In genomic region chr3:78022232-78022631, GRCh38 we compare ENCODE assay signal across 34 cellular contexts.
"Had no signal": no experiment of that assay in that cellular context is flagged by ENCODE, and none has a peak within 500 bp of the region (broad histone marks: within the 10 kb centered on the region; RNA-seq: fewer than 3 reads in every experiment).

No MANE protein-coding gene starts in this region.

- H3K27ac ChIP-seq: adrenal gland, body of pancreas, cardiac muscle cell, coronary artery, dorsolateral prefrontal cortex, left lung, lower lobe of right lung, neural progenitor cell, parathyroid adenoma, psoas muscle, right atrium auricular region, testis, transverse colon, WERI-Rb-1 had no signal

- H3K9ac ChIP-seq: neural progenitor cell, parathyroid adenoma had no signal

- H3K4me1 ChIP-seq: body of pancreas, left lung, lower lobe of right lung, neural progenitor cell, parathyroid adenoma, psoas muscle, right atrium auricular region, testis, transverse colon had no signal

- ATAC-seq: activated CD4-positive, CD25-positive, alpha-beta regulatory T cell treated with anti-CD3 and anti-CD28 coated beads, Interleukin-2, amount 50 U/mL, for 24 hours; body of pancreas; left lung; lower lobe of right lung; natural killer cell; psoas muscle had no signal

- H3K79me2 ChIP-seq: parathyroid adenoma had no signal

- H3K36me3 ChIP-seq: adrenal gland, cardiac muscle cell, left lung, lower lobe of right lung, neural progenitor cell, right atrium auricular region, transverse colon, WERI-Rb-1 had no signal

- H3K9me3 ChIP-seq: adrenal gland, body of pancreas, left lung, lower lobe of right lung, psoas muscle, right atrium auricular region, testis, transverse colon had no signal

- DNase-seq: activated CD4-positive, alpha-beta T cell treated with anti-CD3 and anti-CD28 coated beads for 48 hours; activated CD4-positive, alpha-beta T cell treated with anti-CD3 and anti-CD28 coated beads, Interleukin-2, amount 50 U/mL, for 48 hours; activated CD8-positive, alpha-beta memory T cell treated with anti-CD3 and anti-CD28 coated beads for 24 hours; activated effector memory CD4-positive, alpha-beta T cell treated with anti-CD3 and anti-CD28 coated beads, Interleukin-2, amount 50 U/mL, for 16 hours; activated naive CD4-positive, alpha-beta T cell treated with anti-CD3 and anti-CD28 coated beads for 36 hours; activated naive CD8-positive, alpha-beta T cell treated with anti-CD3 and anti-CD28 coated beads for 36 hours; activated T-cell treated with anti-CD3 and anti-CD28 coated beads, Interleukin-2, amount 50 U/mL, for 1 hour; adrenal gland; aorta; body of pancreas; cerebellar nuclear complex; dorsolateral prefrontal cortex; effector memory CD4-positive, alpha-beta T cell; hippocampal formation; immature natural killer cell; left lung; lower lobe of right lung; mesenchymal stem cell; natural killer cell; occipital lobe; psoas muscle; stimulated activated CD4-positive, alpha-beta T cell treated with anti-CD3 and anti-CD28 coated beads, Interleukin-2, amount 100 ng/mL, for 48 hours; stimulated activated naive CD4-positive, alpha-beta T cell treated with Interleukin-2 at 50 U/mL for 16 hours; T-helper 9 cell; testis; transverse colon; WERI-Rb-1 had no signal

- H2AFZ ChIP-seq: neural progenitor cell, parathyroid adenoma had no signal

- H3K4me3 ChIP-seq: adrenal gland, body of pancreas, cardiac muscle cell, coronary artery, dorsolateral prefrontal cortex, left lung, lower lobe of right lung, neural progenitor cell, psoas muscle, right atrium auricular region, testis, transverse colon had no signal

- H3K27me3 ChIP-seq: adrenal gland, body of pancreas, cardiac muscle cell, dorsolateral prefrontal cortex, left lung, neural progenitor cell, right atrium auricular region, testis, transverse colon had no signal

- FAIRE-seq: urothelium cell line had no signal

- H3K4me2 ChIP-seq: neural progenitor cell had no signal
